In the genomic region with DNA sequence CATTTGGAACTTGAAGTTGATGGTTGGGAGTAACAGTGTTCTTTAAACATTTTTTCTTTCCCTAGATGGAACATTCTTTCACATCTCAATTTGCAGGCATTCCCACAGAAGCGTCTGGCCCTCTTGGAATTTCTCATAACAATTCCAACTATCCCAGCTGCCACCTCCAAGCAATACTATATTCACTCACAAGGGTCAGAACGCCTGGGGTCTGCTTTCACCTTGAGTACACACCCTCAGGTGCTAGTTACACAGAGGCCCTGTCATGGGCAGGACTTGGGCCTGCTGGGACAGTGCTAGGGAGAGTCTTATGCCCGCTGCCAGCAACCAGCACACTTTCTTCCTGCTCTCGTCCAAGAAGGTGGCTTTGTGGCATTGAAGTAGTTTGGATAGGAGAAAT, we compare ENCODE assay signal across 12 cellular contexts.
"Had no signal": no experiment of that assay in that cellular context is flagged by ENCODE, and none has a peak within 500 bp of the region (broad histone marks: within the 10 kb centered on the region; RNA-seq: fewer than 3 reads in every experiment).

No MANE protein-coding gene starts in this region.

- H3K4me1 ChIP-seq: SJSA1, tibial nerve had no signal

- H3K9me3 ChIP-seq: body of pancreas, SJSA1 had no signal

- H3K4me3 ChIP-seq: body of pancreas, SJSA1, skin epidermis, tibial nerve had no signal

- H3K4me3 Mint-ChIP-seq: activated CD4-positive, alpha-beta memory T cell treated with anti-CD3 and anti-CD28 coated beads, Interleukin-2, amount 10 ng/mL, durations not matched to agents 7 days and 5 days; activated naive CD4-positive, alpha-beta T cell treated with anti-CD3 and anti-CD28 coated beads for 36 hours; central memory CD8-positive, alpha-beta T cell; memory B cell had no signal

- ATAC-seq: body of pancreas had no signal

- H3K4me1 Mint-ChIP-seq: activated CD4-positive, alpha-beta memory T cell treated with anti-CD3 and anti-CD28 coated beads, Interleukin-2, amount 10 ng/mL, durations not matched to agents 7 days and 5 days; central memory CD8-positive, alpha-beta T cell; memory B cell had no signal

- H3K27me3 ChIP-seq: body of pancreas, SJSA1, tibial nerve had no signal

- H3K9me3 Mint-ChIP-seq: central memory CD8-positive, alpha-beta T cell had no signal

- H3K36me3 Mint-ChIP-seq: memory B cell had no signal

- H3K27ac Mint-ChIP-seq: activated CD4-positive, alpha-beta memory T cell treated with anti-CD3 and anti-CD28 coated beads, Interleukin-2, amount 10 ng/mL, durations not matched to agents 7 days and 5 days; activated naive CD4-positive, alpha-beta T cell treated with anti-CD3 and anti-CD28 coated beads for 36 hours; memory B cell had no signal

- H3K36me3 ChIP-seq: SJSA1, tibial nerve had no signal

- DNase-seq: activated CD4-positive, alpha-beta memory T cell treated with anti-CD3 and anti-CD28 coated beads, Interleukin-2, amount 10 ng/mL, durations not matched to agents 7 days and 5 days; activated naive CD4-positive, alpha-beta T cell treated with anti-CD3 and anti-CD28 coated beads for 36 hours; body of pancreas; dermis blood vessel endothelial cell; erythroblast; glutamatergic neuron; T-helper 9 cell had no signal

- H3K27ac ChIP-seq: body of pancreas, SJSA1, tibial nerve had no signal
